Comparison of ENCODE assay signal across 21 cellular contexts in genomic region chr4:3205995-3206394, GRCh38. TPM values are rescaled to one million over a fixed set of nuclear protein-coding genes. Genes with fewer than 3 reads are reported as not detected.
"Had no signal": no experiment of that assay in that cellular context is flagged by ENCODE, and none has a peak within 500 bp of the region (broad histone marks: within the 10 kb centered on the region; RNA-seq: fewer than 3 reads in every experiment).

No MANE protein-coding gene starts in this region.

- ATAC-seq: gastrocnemius medialis; heart right ventricle; mucosa of descending colon; naive thymus-derived CD8-positive, alpha-beta T cell had no signal

- DNase-seq: central memory CD4-positive, alpha-beta T cell; cortex of kidney; dorsolateral prefrontal cortex; effector CD8-positive, alpha-beta T cell; heart right ventricle; hypothalamus; left ventricle myocardium inferior; mucosa of descending colon; naive thymus-derived CD8-positive, alpha-beta T cell; stimulated activated CD4-positive, alpha-beta T cell treated with anti-CD3 and anti-CD28 coated beads, Interleukin-2, amount 100 ng/mL, for 48 hours; stimulated activated naive CD4-positive, alpha-beta T cell treated with Interleukin-2 at 50 U/mL for 16 hours; thyroid gland had no signal

- H3K4me2 ChIP-seq: smooth muscle cell had no signal

- H3K27ac Mint-ChIP-seq: type B pancreatic cell had no signal

- H3K27me3 Mint-ChIP-seq: naive thymus-derived CD8-positive, alpha-beta T cell; type B pancreatic cell had no signal

- H3K9me3 ChIP-seq: esophagus muscularis mucosa, gastrocnemius medialis, heart right ventricle, left ventricle myocardium inferior, mucosa of descending colon, neutrophil, right atrium auricular region, suprapubic skin, thyroid gland had no signal

- H3K4me3 ChIP-seq: dorsolateral prefrontal cortex, esophagus muscularis mucosa, gastrocnemius medialis, heart right ventricle, left ventricle myocardium inferior, mucosa of descending colon, right atrium auricular region, smooth muscle cell, suprapubic skin, thyroid gland had no signal

- H3K27me3 ChIP-seq: dorsolateral prefrontal cortex, esophagus muscularis mucosa, gastrocnemius medialis, heart right ventricle, neutrophil, right atrium auricular region, suprapubic skin, thyroid gland had no signal

- H3K4me3 Mint-ChIP-seq: naive thymus-derived CD8-positive, alpha-beta T cell; type B pancreatic cell had no signal

- H3K9me3 Mint-ChIP-seq: naive thymus-derived CD8-positive, alpha-beta T cell; type B pancreatic cell had no signal

- H3K27ac ChIP-seq: dorsolateral prefrontal cortex, epithelial cell of prostate, heart right ventricle, left ventricle myocardium inferior, neutrophil, right atrium auricular region, suprapubic skin, thyroid gland had no signal

- H3K4me1 ChIP-seq: thyroid gland had no signal

RNA-seq across cellular contexts. Expression of gene MSANTD1, which starts 43.0 kb away (rescaled TPM):
- total RNA-seq: right atrium auricular region had no signal
- polyA plus RNA-seq: keratinocyte had no signal
